In the genomic region with DNA sequence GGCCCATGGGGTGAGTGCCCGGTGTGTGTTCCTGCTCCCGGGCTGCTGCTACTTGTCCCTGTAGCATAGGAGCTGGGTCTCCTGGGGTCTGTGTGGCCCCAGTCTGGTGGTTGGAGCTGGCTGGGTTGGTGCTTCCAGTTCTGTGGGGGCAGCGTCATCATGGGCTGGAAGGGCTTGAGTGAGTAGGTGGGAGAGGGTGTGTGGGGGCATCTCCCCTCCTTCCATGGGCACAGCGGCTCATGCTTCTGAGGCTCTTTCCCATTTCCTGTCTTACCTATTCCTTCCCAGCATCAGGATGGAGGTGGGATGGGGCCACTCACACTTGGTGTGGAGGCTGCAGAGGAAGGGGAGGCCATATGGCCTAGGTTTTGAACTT, we compare ENCODE assay signal across 27 cellular contexts.
"Had no signal": no experiment of that assay in that cellular context is flagged by ENCODE, and none has a peak within 500 bp of the region (broad histone marks: within the 10 kb centered on the region; RNA-seq: fewer than 3 reads in every experiment).

No MANE protein-coding gene starts in this region.

- H3K27me3 Mint-ChIP-seq: activated CD4-positive, alpha-beta T cell treated with anti-CD3 and anti-CD28 coated beads for 36 hours; activated naive CD4-positive, alpha-beta T cell treated with anti-CD3 and anti-CD28 coated beads, Interleukin-2, amount 50 U/mL, for 24 hours; effector memory CD8-positive, alpha-beta T cell; naive thymus-derived CD8-positive, alpha-beta T cell; progenitor cell of endocrine pancreas had no signal

- H3K27ac ChIP-seq: ascending aorta, brain microvascular endothelial cell, dorsolateral prefrontal cortex, heart right ventricle, left lung, spleen, thoracic aorta, upper lobe of right lung had no signal

- H3K4me3 Mint-ChIP-seq: activated CD4-positive, alpha-beta T cell treated with anti-CD3 and anti-CD28 coated beads for 36 hours; activated naive CD4-positive, alpha-beta T cell treated with anti-CD3 and anti-CD28 coated beads, Interleukin-2, amount 50 U/mL, for 24 hours; effector memory CD8-positive, alpha-beta T cell; naive thymus-derived CD8-positive, alpha-beta T cell; T-helper 1 cell treated with Interleukin-12 subunit alpha and Interleukin-12 subunit beta and Interleukin-4 antibody, amounts not matched to agents 30 μg/mL and 1 μg/mL, for 36 hours; WTC11 had no signal

- H3K4me3 ChIP-seq: adrenal gland, ascending aorta, dorsolateral prefrontal cortex, heart right ventricle, left lung, lung, spleen, thoracic aorta, upper lobe of right lung had no signal

- H3K9me3 ChIP-seq: adrenal gland, ascending aorta, heart right ventricle, left lung, spleen, thoracic aorta, upper lobe of right lung had no signal

- H3K4me1 ChIP-seq: ascending aorta, upper lobe of right lung had no signal

- ATAC-seq: activated CD4-positive, alpha-beta T cell treated with anti-CD3 and anti-CD28 coated beads for 36 hours; effector memory CD8-positive, alpha-beta T cell; heart right ventricle; left lung; naive thymus-derived CD8-positive, alpha-beta T cell; upper lobe of right lung; WTC11 had no signal

- FAIRE-seq: colon had no signal

- H3K9me3 Mint-ChIP-seq: activated naive CD4-positive, alpha-beta T cell treated with anti-CD3 and anti-CD28 coated beads, Interleukin-2, amount 50 U/mL, for 24 hours; effector memory CD8-positive, alpha-beta T cell; naive thymus-derived CD8-positive, alpha-beta T cell; T-helper 1 cell treated with Interleukin-12 subunit alpha and Interleukin-12 subunit beta and Interleukin-4 antibody, amounts not matched to agents 30 μg/mL and 1 μg/mL, for 36 hours; WTC11 had no signal

- H3K27ac Mint-ChIP-seq: activated CD4-positive, alpha-beta T cell treated with anti-CD3 and anti-CD28 coated beads for 36 hours; activated naive CD4-positive, alpha-beta T cell treated with anti-CD3 and anti-CD28 coated beads, Interleukin-2, amount 50 U/mL, for 24 hours; T-helper 1 cell treated with Interleukin-12 subunit alpha and Interleukin-12 subunit beta and Interleukin-4 antibody, amounts not matched to agents 30 μg/mL and 1 μg/mL, for 36 hours; WTC11 had no signal

- H3K27me3 ChIP-seq: adrenal gland, ascending aorta, brain microvascular endothelial cell, dorsolateral prefrontal cortex, heart right ventricle, left lung, spleen, upper lobe of right lung had no signal

- DNase-seq: activated CD4-positive, alpha-beta T cell treated with anti-CD3 and anti-CD28 coated beads for 36 hours; activated CD4-positive, alpha-beta T cell treated with anti-CD3 and anti-CD28 coated beads, Interleukin-2, amount 50 U/mL, for 4 hours; activated CD8-positive, alpha-beta memory T cell treated with anti-CD3 and anti-CD28 coated beads for 24 hours; activated CD8-positive, alpha-beta memory T cell treated with anti-CD3 and anti-CD28 coated beads, Interleukin-2, amount 50 U/mL, for 48 hours; activated gamma-delta T cell treated with Interleukin-2 at 50 U/mL for 16 hours; adrenal gland; brain microvascular endothelial cell; central memory CD4-positive, alpha-beta T cell; dorsolateral prefrontal cortex; effector memory CD8-positive, alpha-beta T cell; heart right ventricle; naive thymus-derived CD8-positive, alpha-beta T cell; retina; spleen; stimulated activated CD4-positive, alpha-beta T cell treated with anti-CD3 and anti-CD28 coated beads, Interleukin-4, amount 100 ng/mL, for 1 hour; stimulated activated naive CD4-positive, alpha-beta T cell; T1000; upper lobe of right lung had no signal
